Comparison of ENCODE assay signal across 1 cellular context in the genomic region with DNA sequence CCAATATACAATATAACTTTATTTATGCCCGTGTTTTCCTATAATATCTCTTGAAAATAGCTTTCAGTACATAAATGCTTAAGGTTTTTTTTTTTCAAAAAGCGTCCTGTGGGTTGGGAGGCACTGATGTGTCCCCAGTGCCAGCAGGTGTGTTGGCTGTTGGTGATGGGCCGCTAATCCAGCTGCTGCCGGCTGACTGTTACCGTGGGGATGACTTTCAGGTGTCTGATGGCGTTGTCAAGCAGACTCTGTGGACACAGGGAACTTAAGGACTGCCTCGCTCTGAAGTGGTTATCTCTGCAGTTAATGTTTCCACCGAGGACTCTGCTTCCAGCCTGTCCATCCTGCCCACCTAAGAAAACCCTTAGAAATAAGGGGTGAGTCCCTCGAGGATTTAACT.
TF ChIP-seq lines count a peak whose summit lies in the region.

No MANE protein-coding gene starts in this region.

TF ChIP-seq in GM23338, 12 proteins besides CTCF, POLR2A, EP300 and RAD21:
- TF ChIP-seq ZNF462 (CRISPR knock-in tag; IDR thresholded peaks at IDR 0.05) (no peak), NANOG (IDR thresholded peaks at IDR 0.05; ENCODE audit: borderline replicate concordance) (no peak), ETS1 (IDR thresholded peaks at IDR 0.05) (no peak)
TF ChIP-seq in GM23338: peak in this region for 0.
